Comparison of ENCODE assay signal across 17 cellular contexts in the genomic region with DNA sequence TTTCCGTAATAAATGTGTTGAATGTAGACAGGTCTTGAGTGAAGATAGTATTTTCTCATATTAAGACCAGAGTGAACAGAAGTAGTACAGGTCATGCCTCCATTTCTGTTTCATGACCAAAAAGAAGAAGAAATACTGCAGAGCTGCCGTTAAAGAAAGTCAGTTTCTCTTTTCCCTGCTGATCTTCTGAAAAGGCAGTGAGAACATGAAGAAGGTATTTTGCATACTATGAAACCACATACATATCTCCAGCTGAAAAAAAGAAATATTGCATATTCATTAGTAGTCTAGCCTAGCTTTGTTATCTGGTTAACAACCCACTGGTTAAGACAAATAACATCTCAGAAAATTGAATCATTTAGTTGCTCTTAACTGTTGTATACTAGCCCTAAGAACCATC.
DNase-seq lines count a peak whose midpoint lies in the region; ATAC-seq and TF ChIP-seq lines count a peak whose summit lies in the region.
"Had no signal": no experiment of that assay in that cellular context is flagged by ENCODE, and none has a peak within 500 bp of the region (broad histone marks: within the 10 kb centered on the region; RNA-seq: fewer than 3 reads in every experiment).

No MANE protein-coding gene starts in this region.

- TF ChIP-seq POLR2A in heart left ventricle (IDR thresholded peaks at IDR 0.05), result no peak

- TF ChIP-seq CTCF in progenitor cell of endocrine pancreas (IDR thresholded peaks at IDR 0.05; ENCODE audit: unreplicated experiment) (no peak), heart left ventricle (IDR thresholded peaks at IDR 0.05) (no peak)

- peaks cover 0 to 76% (median 44%) of the 10 kb centered on the region in 9 donors for H3K36me3 ChIP-seq in heart left ventricle
- H3K36me3 ChIP-seq: prostate gland had no signal

- no peak overlapping the region for H3K4me3 Mint-ChIP-seq in progenitor cell of endocrine pancreas (ENCODE audit: low read depth)
- H3K4me3 Mint-ChIP-seq: activated CD8-positive, alpha-beta T cell treated with anti-CD3 and anti-CD28 coated beads for 36 hours; activated naive CD4-positive, alpha-beta T cell treated with anti-CD3 and anti-CD28 coated beads, Interleukin-2, amount 50 U/mL, for 24 hours; CD4-positive, alpha-beta memory T cell; stimulated activated naive CD8-positive, alpha-beta T cell treated with anti-CD3 and anti-CD28 coated beads, Interleukin-15, amount 100 ng/mL, for 72 hours; T-helper 1 cell treated with Interleukin-12 subunit alpha and Interleukin-12 subunit beta and Interleukin-4 antibody, amounts not matched to agents 30 μg/mL and 1 μg/mL, for 36 hours had no signal

- DNase-seq in progenitor cell of endocrine pancreas (ENCODE audit: low spot score, unreplicated experiment) (no peak), NCI-H2081 (lab: John Stamatoyannopoulos, UW) (no peak), heart left ventricle (no peak), right cardiac atrium (no peak)
- DNase-seq: activated CD8-positive, alpha-beta T cell treated with anti-CD3 and anti-CD28 coated beads for 36 hours; CD4-positive, alpha-beta memory T cell; cerebellar nuclear complex; IMR-90; NCI-H187 treated with DMSO at 0.1 percent for 48 hours; stimulated activated CD4-positive, alpha-beta T cell treated with anti-CD3 and anti-CD28 coated beads, Interleukin-2, amount 100 ng/mL, for 48 hours; stimulated activated naive CD8-positive, alpha-beta T cell treated with anti-CD3 and anti-CD28 coated beads, Interleukin-15, amount 100 ng/mL, for 72 hours had no signal

- 92 to 97% (median 95%) methylated on average over 2 of the region's 2 CpGs for WGBS in heart left ventricle, 4 donors
- WGBS in right cardiac atrium, result 94% methylated on average over 2 of the region's 2 CpGs

- intact Hi-C loops in heart left ventricle (cut with DNase I) (no loop called here), right cardiac atrium (cut with DNase I) (no loop called here)

- H3K27me3 ChIP-seq in heart left ventricle (no peaks in the 10 kb centered on the region), right cardiac atrium (ENCODE audit: control insufficient read depth, insufficient read depth) (no peaks in the 10 kb centered on the region)

- no peaks in the 10 kb centered on the region for H3K27me3 Mint-ChIP-seq in progenitor cell of endocrine pancreas
- H3K27me3 Mint-ChIP-seq: activated CD8-positive, alpha-beta T cell treated with anti-CD3 and anti-CD28 coated beads for 36 hours; activated naive CD4-positive, alpha-beta T cell treated with anti-CD3 and anti-CD28 coated beads, Interleukin-2, amount 50 U/mL, for 24 hours; CD4-positive, alpha-beta memory T cell; stimulated activated naive CD8-positive, alpha-beta T cell treated with anti-CD3 and anti-CD28 coated beads, Interleukin-15, amount 100 ng/mL, for 72 hours had no signal

- H3K9me3 Mint-ChIP-seq in progenitor cell of endocrine pancreas (ENCODE audit: low read depth), result no peaks in the 10 kb centered on the region
- H3K9me3 Mint-ChIP-seq: activated CD8-positive, alpha-beta T cell treated with anti-CD3 and anti-CD28 coated beads for 36 hours; activated naive CD4-positive, alpha-beta T cell treated with anti-CD3 and anti-CD28 coated beads, Interleukin-2, amount 50 U/mL, for 24 hours; CD4-positive, alpha-beta memory T cell; stimulated activated naive CD8-positive, alpha-beta T cell treated with anti-CD3 and anti-CD28 coated beads, Interleukin-15, amount 100 ng/mL, for 72 hours; T-helper 1 cell treated with Interleukin-12 subunit alpha and Interleukin-12 subunit beta and Interleukin-4 antibody, amounts not matched to agents 30 μg/mL and 1 μg/mL, for 36 hours had no signal

- peaks cover 8% of the 10 kb centered on the region for H3K36me3 Mint-ChIP-seq in progenitor cell of endocrine pancreas (ENCODE audit: insufficient read depth)

- no peaks in the 10 kb centered on the region for H3K9me3 ChIP-seq in heart left ventricle
- no peaks in the 10 kb centered on the region for H3K9me3 ChIP-seq in right cardiac atrium (ENCODE audit: control insufficient read depth, low read length)
- H3K9me3 ChIP-seq: prostate gland had no signal

- H3K4me1 ChIP-seq in heart left ventricle (no peaks in the 10 kb centered on the region), right cardiac atrium (ENCODE audit: control insufficient read depth, insufficient read depth, low read length) (no peaks in the 10 kb centered on the region)
- H3K4me1 ChIP-seq: prostate gland had no signal

- H3K4me3 ChIP-seq in heart left ventricle (no peak overlapping the region), right cardiac atrium (ENCODE audit: low read length) (no peak overlapping the region)
- H3K4me3 ChIP-seq: prostate gland had no signal

- H3K27ac ChIP-seq in heart left ventricle (no peak overlapping the region), right cardiac atrium (ENCODE audit: low read length) (no peak overlapping the region)
- H3K27ac ChIP-seq: prostate gland had no signal

- peak; percentile 71 for ATAC-seq in GM18868 (IDR thresholded peaks at IDR 0.05; ENCODE audit: unreplicated experiment)
- peak; percentile 77 for ATAC-seq in GM21528 (IDR thresholded peaks at IDR 0.05; ENCODE audit: low FRiP score, unreplicated experiment)
- peak; percentile 57 for ATAC-seq in HG03103 (IDR thresholded peaks at IDR 0.05; ENCODE audit: low read depth, unreplicated experiment)
- ATAC-seq in heart left ventricle, result no peak
- no peak for ATAC-seq in right cardiac atrium
- ATAC-seq: activated CD8-positive, alpha-beta T cell treated with anti-CD3 and anti-CD28 coated beads for 36 hours; stimulated activated naive CD8-positive, alpha-beta T cell treated with anti-CD3 and anti-CD28 coated beads, Interleukin-15, amount 100 ng/mL, for 72 hours had no signal

- H3K27ac Mint-ChIP-seq in progenitor cell of endocrine pancreas, result peak overlapping the region; percentile 6
- H3K27ac Mint-ChIP-seq: activated CD8-positive, alpha-beta T cell treated with anti-CD3 and anti-CD28 coated beads for 36 hours; activated naive CD4-positive, alpha-beta T cell treated with anti-CD3 and anti-CD28 coated beads, Interleukin-2, amount 50 U/mL, for 24 hours; CD4-positive, alpha-beta memory T cell; stimulated activated naive CD8-positive, alpha-beta T cell treated with anti-CD3 and anti-CD28 coated beads, Interleukin-15, amount 100 ng/mL, for 72 hours; T-helper 1 cell treated with Interleukin-12 subunit alpha and Interleukin-12 subunit beta and Interleukin-4 antibody, amounts not matched to agents 30 μg/mL and 1 μg/mL, for 36 hours had no signal

- H3K4me1 Mint-ChIP-seq in progenitor cell of endocrine pancreas (ENCODE audit: low read depth), result peaks cover 6% of the 10 kb centered on the region
- H3K4me1 Mint-ChIP-seq: stimulated activated naive CD8-positive, alpha-beta T cell treated with anti-CD3 and anti-CD28 coated beads, Interleukin-15, amount 100 ng/mL, for 72 hours had no signal

Comparison
In these comparisons a context has a peak if more than half of its experiments do, and no peak if none do; other contexts are left out.
1. ATAC-seq: peak in GM18868 (single experiment), GM21528 (single experiment) and HG03103 (single experiment); none in heart left ventricle (0 of 4) and right cardiac atrium (0 of 2).